1 cellular context compared by ENCODE assay signal in the genomic region with DNA sequence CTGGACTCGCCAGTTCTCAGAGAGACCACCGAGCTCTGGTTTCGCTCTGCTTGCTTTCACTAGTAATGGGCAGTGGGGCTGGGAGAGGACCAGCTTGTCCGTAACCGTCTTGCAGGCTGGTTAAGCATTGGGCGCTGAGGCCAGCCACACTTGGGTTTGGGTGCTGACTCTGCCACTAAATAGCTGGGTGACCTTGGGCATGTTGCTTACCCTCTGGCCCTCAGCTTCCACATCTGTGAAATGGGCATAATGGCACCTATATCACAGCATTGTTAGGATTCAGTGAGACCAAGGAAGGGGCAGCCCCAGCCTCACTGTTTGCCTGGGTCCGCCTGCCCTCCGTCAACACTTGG.
TF ChIP-seq lines count a peak whose summit lies in the region.

No MANE protein-coding gene starts in this region.

TF ChIP-seq in H1, 55 proteins besides CTCF, POLR2A, EP300 and RAD21:
- no peak for TF ChIP-seq BCL11A (IDR thresholded peaks at IDR 0.05; ENCODE audit: low read depth in 2 of 2, low read length in 2 of 2)
- TF ChIP-seq CBX5 (IDR thresholded peaks at IDR 0.05; ENCODE audit: low read depth, low read length) = no peak
